Comparison of ENCODE assay signal across 1 cellular context in the genomic region with DNA sequence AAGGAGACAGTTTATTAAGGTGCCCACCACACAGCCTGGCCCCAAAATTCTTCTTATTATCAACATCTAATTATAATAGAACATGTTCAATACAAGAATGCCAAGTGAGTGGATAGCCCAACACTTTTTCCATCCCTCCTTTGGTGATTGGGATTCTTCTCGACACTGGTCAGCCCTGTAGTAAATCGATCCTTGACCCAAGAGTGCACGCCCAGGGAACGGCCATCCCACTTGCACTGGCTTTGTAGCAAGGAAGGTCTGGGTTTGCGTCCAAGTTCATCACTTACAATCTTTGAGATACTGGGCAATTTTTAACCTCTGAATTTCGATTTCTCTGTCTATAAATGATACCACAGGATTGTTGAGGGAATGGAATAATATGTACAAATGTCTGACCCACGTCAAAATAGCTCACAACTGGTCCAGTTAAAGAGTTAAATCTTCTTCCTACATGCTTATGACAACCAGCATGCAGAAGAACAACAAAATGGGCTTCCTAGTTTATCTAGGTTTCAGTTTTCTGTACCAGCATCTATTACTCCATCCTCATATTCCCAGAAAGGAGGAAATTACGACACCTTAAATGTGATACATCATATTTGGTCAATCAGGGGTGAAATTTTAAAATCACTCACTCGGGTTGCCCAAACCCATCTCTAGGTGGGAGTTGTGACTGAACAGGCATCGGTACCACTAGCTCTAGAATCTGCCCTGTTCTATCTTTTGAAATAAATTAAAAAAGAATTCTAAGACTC.
TF ChIP-seq lines count a peak whose summit lies in the region.

No MANE protein-coding gene starts in this region.

TF ChIP-seq in IMR-90, 13 proteins besides CTCF, POLR2A, EP300 and RAD21:
- TF ChIP-seq CEBPB (IDR thresholded peaks at IDR 0.05; ENCODE audit: low read depth, low read length) = peak; percentile 20; the same call in 1 of the 2 replicates
- no peak for TF ChIP-seq FOS (IDR thresholded peaks at IDR 0.05; ENCODE audit: low read depth, low read length)
